16 cellular contexts compared by ENCODE assay signal in the genomic region with DNA sequence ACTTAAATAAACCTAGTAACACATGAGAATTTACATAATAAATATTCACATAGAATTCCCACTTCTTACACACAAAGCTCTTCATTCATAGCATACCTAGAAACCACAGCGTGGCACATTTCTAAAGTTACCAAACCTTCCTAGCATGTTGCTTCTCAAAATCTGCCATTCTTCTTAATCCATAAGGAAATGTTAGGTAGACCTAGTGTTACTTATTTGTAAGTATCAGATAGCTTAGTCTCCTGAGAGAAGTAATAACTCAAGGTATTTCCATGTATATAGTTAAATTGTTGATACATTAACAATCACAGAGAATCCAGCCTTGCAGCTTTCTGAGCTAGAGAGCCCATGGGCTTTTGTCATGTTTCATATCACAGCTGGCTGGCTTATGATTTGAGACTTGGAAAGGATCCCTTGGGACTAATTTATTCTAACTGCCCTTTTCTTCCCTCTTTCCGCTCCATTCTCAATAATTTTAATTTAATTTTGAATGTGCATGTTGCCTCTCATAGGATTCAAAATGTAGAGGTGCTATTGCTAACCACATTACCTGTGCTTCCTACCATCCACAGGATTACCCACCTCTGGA. TPM values are rescaled to one million over a fixed set of nuclear protein-coding genes. Genes with fewer than 3 reads are reported as not detected.
DNase-seq lines count a peak whose midpoint lies in the region; TF ChIP-seq lines count a peak whose summit lies in the region.
"Had no signal": no experiment of that assay in that cellular context is flagged by ENCODE, and none has a peak within 500 bp of the region (broad histone marks: within the 10 kb centered on the region; RNA-seq: fewer than 3 reads in every experiment).

No MANE protein-coding gene starts in this region.

- H3K27ac ChIP-seq in fibroblast of lung (ENCODE audit: insufficient read depth, low read length) (no peak overlapping the region), smooth muscle cell (ENCODE audit: low read depth) (peak overlapping the region; percentile 73)

- H3K27ac Mint-ChIP-seq in activated naive CD4-positive, alpha-beta T cell treated with anti-CD3 and anti-CD28 coated beads for 36 hours, result no peak overlapping the region

- no peaks in the 10 kb centered on the region for H3K9me3 Mint-ChIP-seq in activated naive CD4-positive, alpha-beta T cell treated with anti-CD3 and anti-CD28 coated beads for 36 hours

- H3K4me1 Mint-ChIP-seq in activated naive CD4-positive, alpha-beta T cell treated with anti-CD3 and anti-CD28 coated beads for 36 hours (ENCODE audit: low read depth), result no peaks in the 10 kb centered on the region

- H3K79me2 ChIP-seq in fibroblast of lung (ENCODE audit: control insufficient read depth, insufficient read depth, low read length) (peaks cover 80% of the 10 kb centered on the region), smooth muscle cell (ENCODE audit: low read depth) (peaks cover 88% of the 10 kb centered on the region)

- intact Hi-C loops in activated naive CD4-positive, alpha-beta T cell treated with anti-CD3 and anti-CD28 coated beads for 36 hours (cut with micrococcal nuclease), result no loop called here

- no peak overlapping the region for H3K4me3 ChIP-seq in fibroblast of lung (replicated peaks in 1 of 4; ENCODE audit: control extremely low read depth in 1 of 4, insufficient read depth in 1 of 4, low read depth in 3 of 4, low read length in 4 of 4)
- H3K4me3 ChIP-seq in smooth muscle cell, result no peak overlapping the region

- TF ChIP-seq CTCF in fibroblast of lung (conservative IDR thresholded peaks at IDR 0.05 in 1 of 2, IDR thresholded peaks at IDR 0.05 in 1 of 2; ENCODE audit: low read depth in 1 of 2, low read length in 2 of 2), result no peak
- TF ChIP-seq CTCF in smooth muscle cell (IDR thresholded peaks at IDR 0.05; ENCODE audit: borderline replicate concordance, insufficient read depth, poor library complexity, severe bottlenecking), result no peak

- H3K27me3 ChIP-seq in fibroblast of lung (ENCODE audit: control insufficient read depth, insufficient read depth, low read length), result no peaks in the 10 kb centered on the region
- no peaks in the 10 kb centered on the region for H3K27me3 ChIP-seq in smooth muscle cell (ENCODE audit: low read depth)

- no peaks in the 10 kb centered on the region for H3K36me3 Mint-ChIP-seq in activated naive CD4-positive, alpha-beta T cell treated with anti-CD3 and anti-CD28 coated beads for 36 hours (ENCODE audit: low read depth)

- peaks cover 13% of the 10 kb centered on the region for H3K27me3 Mint-ChIP-seq in activated naive CD4-positive, alpha-beta T cell treated with anti-CD3 and anti-CD28 coated beads for 36 hours (ENCODE audit: low read depth)

- peaks cover 8% of the 10 kb centered on the region for H3F3A ChIP-seq in smooth muscle cell (ENCODE audit: low read depth)

- H3K4me1 ChIP-seq in fibroblast of lung (ENCODE audit: control insufficient read depth, extremely low read depth, insufficient read depth, low read length), result peaks cover 38% of the 10 kb centered on the region
- H3K4me1 ChIP-seq in smooth muscle cell (ENCODE audit: low read depth), result peaks cover 65% of the 10 kb centered on the region

- H4K20me1 ChIP-seq in fibroblast of lung (ENCODE audit: control insufficient read depth, extremely low read depth, insufficient read depth, low read length) (no peaks in the 10 kb centered on the region), smooth muscle cell (ENCODE audit: low read depth) (peaks cover 95% of the 10 kb centered on the region)

- no peaks in the 10 kb centered on the region for H3K9me3 ChIP-seq in fibroblast of lung (ENCODE audit: control insufficient read depth, insufficient read depth, low read depth, low read length)
- H3K9me3 ChIP-seq in smooth muscle cell (replicated peaks; ENCODE audit: low read depth), result no peaks in the 10 kb centered on the region

- H3K9ac ChIP-seq in fibroblast of lung (ENCODE audit: insufficient read depth, low read length) (no peak overlapping the region), smooth muscle cell (ENCODE audit: low read depth) (no peak overlapping the region)

- CTCF ChIA-PET in activated naive CD4-positive, alpha-beta T cell treated with anti-CD3 and anti-CD28 coated beads for 36 hours (lab: Charles Lee), result no interaction called here

- no peak overlapping the region for H3K4me3 Mint-ChIP-seq in activated naive CD4-positive, alpha-beta T cell treated with anti-CD3 and anti-CD28 coated beads for 36 hours
- H3K4me3 Mint-ChIP-seq: T-helper 17 cell had no signal

- WGBS in smooth muscle cell (ENCODE audit: low lambda C conversion rate), result 96% methylated on average over 2 of the region's 2 CpGs

- no peaks in the 10 kb centered on the region for H3K36me3 ChIP-seq in fibroblast of lung (ENCODE audit: control insufficient read depth, insufficient read depth, low read length)
- no peaks in the 10 kb centered on the region for H3K36me3 ChIP-seq in smooth muscle cell (ENCODE audit: low read depth)

- H2AFZ ChIP-seq in fibroblast of lung (ENCODE audit: low read length) (no peak overlapping the region), smooth muscle cell (ENCODE audit: low read depth) (no peak overlapping the region)

- DNase-seq in DMS79 treated with DMSO at 0.1 percent for 48 hours (lab: John Stamatoyannopoulos, UW) (peak; percentile 16), DMS79 (lab: John Stamatoyannopoulos, UW) (no peak), NCI-H524 (lab: John Stamatoyannopoulos, UW) (peak; percentile 16 to 58), fibroblast of lung (ENCODE audit: low read depth in 2 of 2) (peak; percentile 39 to 65), smooth muscle cell (lab: John Stamatoyannopoulos, UW; ENCODE audit: unreplicated experiment) (no peak), islet precursor cell (no peak), iPS-NIHi7 (ENCODE audit: extremely low spot score) (no peak)
- no peak for DNase-seq in activated naive CD4-positive, alpha-beta T cell treated with anti-CD3 and anti-CD28 coated beads for 36 hours
- DNase-seq: 8988T; activated CD4-positive, alpha-beta T cell treated with anti-CD3 and anti-CD28 coated beads, Interleukin-2, amount 50 U/mL, for 48 hours; activated naive CD4-positive, alpha-beta T cell; NCI-H1048; NK-92 treated with Interleukin-12 subunit alpha and Interleukin-12 subunit beta, amount 100 ng/mL, for 24 hours; retina; substantia nigra; T-helper 17 cell had no signal

- H3K4me2 ChIP-seq in fibroblast of lung (ENCODE audit: extremely low read depth, insufficient read depth, low read length) (peak overlapping the region; percentile 48), smooth muscle cell (peak overlapping the region; percentile 54)

RNA-seq across cellular contexts. Expression of gene SH3RF1, which starts 17.6 kb away (rescaled TPM):
- total RNA-seq in fibroblast of lung (10.5 and 13.0 TPM in 2 replicates), smooth muscle cell (5.2 and 10.2 TPM in 2 replicates)
- polyA plus RNA-seq in fibroblast of lung (15.7 and 18.8 TPM in 2 replicates), smooth muscle cell (9.4 and 17.9 TPM in 2 replicates)
- 10.6 and 16.4 TPM in 2 replicates for polyA plus RNA-seq in fibroblast of lung (2012)
- 69.2 and 74.1 TPM in 2 replicates for polyA minus RNA-seq in fibroblast of lung (ENCODE audit: low replicate concordance)
- total RNA-seq in activated naive CD4-positive, alpha-beta T cell treated with anti-CD3 and anti-CD28 coated beads for 36 hours, result under 1 TPM; 0.22 to 0.55 TPM

Comparison
In these comparisons a context has a peak if more than half of its experiments do, and no peak if none do; other contexts are left out.
1. DNase-seq: peak in DMS79 treated with DMSO at 0.1 percent for 48 hours (single experiment), NCI-H524 (2 of 2) and fibroblast of lung (2 of 2); none in DMS79 (single experiment), smooth muscle cell (single experiment), islet precursor cell (single experiment), activated naive CD4-positive, alpha-beta T cell treated with anti-CD3 and anti-CD28 coated beads for 36 hours (single experiment) and iPS-NIHi7 (single experiment).